8 cellular contexts compared by ENCODE assay signal in the genomic region with DNA sequence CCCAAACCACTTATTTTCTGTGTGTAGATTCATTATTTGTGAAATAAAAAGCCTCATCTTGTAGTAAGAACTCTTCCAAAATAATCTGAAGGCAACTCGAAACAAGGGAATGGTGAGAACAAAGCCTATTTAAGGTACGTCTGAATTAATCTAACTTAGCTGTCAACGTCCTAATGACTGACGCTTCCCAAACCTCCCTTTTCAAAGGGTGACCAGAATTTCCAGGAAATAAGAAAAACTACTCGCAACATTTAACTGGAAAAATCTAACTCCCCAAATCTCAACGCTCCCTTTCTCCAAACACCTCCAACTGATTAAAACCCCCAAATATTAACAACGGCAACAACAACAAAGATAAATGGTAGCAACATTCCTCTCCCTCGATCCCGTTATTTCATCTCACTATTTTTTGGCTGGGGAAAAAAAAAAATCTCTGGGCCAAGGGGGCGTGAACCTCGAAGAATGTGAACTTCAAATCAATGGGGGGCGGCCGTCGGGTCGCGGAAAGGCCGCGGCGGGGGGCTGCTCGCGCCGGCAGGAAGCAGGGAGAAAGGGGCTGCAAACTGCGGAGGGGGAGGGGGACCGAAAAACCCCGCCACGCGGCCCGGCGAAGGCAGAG. TPM values are rescaled to one million over a fixed set of nuclear protein-coding genes. Genes with fewer than 3 reads are reported as not detected.
DNase-seq lines count a peak whose midpoint lies in the region; ATAC-seq and TF ChIP-seq lines count a peak whose summit lies in the region.

No MANE protein-coding gene starts in this region.

- H3K9me3 ChIP-seq in H9 (ENCODE audit: control insufficient read depth, low read depth, low read length) (no peaks in the 10 kb centered on the region), RWPE2 (ENCODE audit: severe bottlenecking) (no peaks in the 10 kb centered on the region)

- peak overlapping the region; percentile 98 for H4K91ac ChIP-seq in H9 (ENCODE audit: insufficient read length, low read depth, low read length)

- TF ChIP-seq CTCF in H9 (conservative IDR thresholded peaks at IDR 0.05) (no peak), RWPE2 (IDR thresholded peaks at IDR 0.05; ENCODE audit: poor library complexity, severe bottlenecking) (no peak), retinal pigment epithelial cell (conservative IDR thresholded peaks at IDR 0.05; ENCODE audit: low read depth, low read length) (no peak)

- H3K4me1 ChIP-seq in H9 (ENCODE audit: insufficient read depth, low read length) = peaks cover 2% of the 10 kb centered on the region; the same call in 1 of the 2 replicates
- peaks cover 48% of the 10 kb centered on the region for H3K4me1 ChIP-seq in RWPE2 (ENCODE audit: insufficient read depth, poor library complexity, severe bottlenecking)

- peak overlapping the region; percentile 100 for H3K14ac ChIP-seq in H9 (ENCODE audit: insufficient read depth, low read length)

- H3K56ac ChIP-seq in H9 (ENCODE audit: insufficient read length, low read depth, low read length) = no peak overlapping the region

- H2AFZ ChIP-seq in H9 (ENCODE audit: low read length) = no peak overlapping the region

- peak overlapping the region; percentile 86 to 97 (median 95); a peak in 6 of 7 replicates for H3K27ac Mint-ChIP-seq in H9

- peak overlapping the region; percentile 70 for H3K4me2 ChIP-seq in H9 (ENCODE audit: insufficient read depth, insufficient read length, low read length)

- H3K27me3 ChIP-seq in H9 (ENCODE audit: insufficient read depth, low read length) (no peaks in the 10 kb centered on the region), RWPE2 (ENCODE audit: insufficient read depth, poor library complexity, severe bottlenecking) (no peaks in the 10 kb centered on the region)

- H4K8ac ChIP-seq in H9 (replicated peaks; ENCODE audit: insufficient read length, low read depth, low read length) = no peak overlapping the region

- H2BK5ac ChIP-seq in H9 (ENCODE audit: insufficient read length, low read length) = no peak overlapping the region

- peaks cover 51% of the 10 kb centered on the region for H3K36me3 ChIP-seq in RWPE2 (ENCODE audit: low read depth)

- H4K5ac ChIP-seq in H9 (ENCODE audit: insufficient read length, low read depth, low read length) = peak overlapping the region; percentile 91

- no peaks in the 10 kb centered on the region for H3K79me1 ChIP-seq in H9 (ENCODE audit: insufficient read depth, low read depth, low read length, poor library complexity, severe bottlenecking)

- H3K79me2 ChIP-seq in H9 (ENCODE audit: insufficient read depth, low read length) = peaks cover 49% of the 10 kb centered on the region

- peaks cover 0 to 3% of the 10 kb centered on the region in 2 experiments; a peak in 1 of 5 replicates for H3K9me3 Mint-ChIP-seq in H9

- peak overlapping the region; percentile 38 for H2BK120ac ChIP-seq in H9 (ENCODE audit: low read depth, low read length, poor library complexity, severe bottlenecking)

- H3K27me3 Mint-ChIP-seq in H9 (ENCODE audit: low read depth) = peaks cover 1% of the 10 kb centered on the region; the same call in 1 of the 2 replicates

- H2AK5ac ChIP-seq in H9 (ENCODE audit: insufficient read length, low read length) = no peak overlapping the region

- no peak for ATAC-seq in RWPE2 (ENCODE audit: low read depth)
- ATAC-seq in GM19324 (IDR thresholded peaks at IDR 0.05; ENCODE audit: low FRiP score, unreplicated experiment) = no peak

- H2BK15ac ChIP-seq in H9 (ENCODE audit: low read depth, low read length) = no peak overlapping the region; the same call in 1 of the 2 replicates

- H3T11ph ChIP-seq in H9 (ENCODE audit: low read length) = no peak overlapping the region

- H3K23me2 ChIP-seq in H9 (ENCODE audit: insufficient read length, low read depth, low read length, poor library complexity, severe bottlenecking) = no peaks in the 10 kb centered on the region

- peak overlapping the region; percentile 100 for H3K18ac ChIP-seq in H9 (ENCODE audit: insufficient read length, low read depth, low read length)

- no peak overlapping the region for H3K27ac ChIP-seq in H9 (ENCODE audit: insufficient read length, low read depth, low read length)
- H3K27ac ChIP-seq in RWPE2 (ENCODE audit: poor library complexity, severe bottlenecking) = peak overlapping the region; percentile 96

- H2BK20ac ChIP-seq in H9 (ENCODE audit: low read depth, low read length, poor library complexity, severe bottlenecking) = no peak overlapping the region

- H3K36me3 Mint-ChIP-seq in H9 (ENCODE audit: insufficient read depth in 1 of 3, low read depth in 3 of 3) = peaks cover 22 to 49% (median 47%) of the 10 kb centered on the region in 3 experiments

- H3K9ac ChIP-seq in H9 (ENCODE audit: extremely low read depth, insufficient read length, low read length) = peak overlapping the region; percentile 98

- no peak overlapping the region for H3K23ac ChIP-seq in H9 (ENCODE audit: insufficient read length, low read depth, low read length)

- H3K4ac ChIP-seq in H9 (ENCODE audit: low read depth, low read length) = peak overlapping the region; percentile 57; the same call in 1 of the 2 replicates

- H3K4me1 Mint-ChIP-seq in H9 = peaks cover 37 to 55% of the 10 kb centered on the region in 2 experiments

- WGBS in H9 (ENCODE audit: extremely low coverage, insufficient read length, low lambda C conversion rate) = no CpG with 5 or more reads among the region's 29 CpGs

- peak overlapping the region; percentile 92 to 94 for H3K4me3 Mint-ChIP-seq in H9

- DNase-seq in H9 = no peak
- DNase-seq in RWPE2 (ENCODE audit: low spot score) = no peak
- peak; percentile 35 for DNase-seq in fibroblast of peridontal ligament (ENCODE audit: extremely low read depth)
- no peak for DNase-seq in retinal pigment epithelial cell (ENCODE audit: low read depth)
- DNase-seq in GM19238 (ENCODE audit: insufficient read length, low spot score) = no peak
- no peak for DNase-seq in NCI-H446 treated with DMSO at 0.1 percent for 48 hours (lab: John Stamatoyannopoulos, UW)
- DNase-seq in NCI-H524 (lab: John Stamatoyannopoulos, UW) = no peak

- H3K4me3 ChIP-seq in RWPE2 (ENCODE audit: severe bottlenecking) = peak overlapping the region; percentile 85
- H3K4me3 ChIP-seq in retinal pigment epithelial cell (ENCODE audit: low read length) = peak overlapping the region; percentile 95

- no peaks in the 10 kb centered on the region for H4K20me1 ChIP-seq in H9 (ENCODE audit: control insufficient read depth, insufficient read depth, insufficient read length)

- no peak overlapping the region for H2BK12ac ChIP-seq in H9 (ENCODE audit: insufficient read length, low read depth, low read length)

RNA-seq across cellular contexts. Expression of a gene that starts 0.6 kb away (rescaled TPM):
- total RNA-seq in H9 (2021) = 238 and 242 TPM in 2 replicates

RNA-seq across cellular contexts. Expression of a gene that starts 19.9 kb away (rescaled TPM):
- 86.0 and 87.6 TPM in 2 replicates for total RNA-seq in H9 (2021)
